10 cellular contexts compared by ENCODE assay signal in genomic region chr3:179149951-179150350, GRCh38. TPM values are rescaled to one million over a fixed set of nuclear protein-coding genes. Genes with fewer than 3 reads are reported as not detected.
DNase-seq lines count a peak whose midpoint lies in the region; ATAC-seq, FAIRE-seq and TF ChIP-seq lines count a peak whose summit lies in the region.
"Had no signal": no experiment of that assay in that cellular context is flagged by ENCODE, and none has a peak within 500 bp of the region (broad histone marks: within the 10 kb centered on the region; RNA-seq: fewer than 3 reads in every experiment).

No MANE protein-coding gene starts in this region.

- ATAC-seq in gastrocnemius medialis (no peak), GM18517 (IDR thresholded peaks at IDR 0.05; ENCODE audit: unreplicated experiment) (no peak)
- ATAC-seq: body of pancreas had no signal

- peaks cover 33% of the 10 kb centered on the region in 2 donors for H3K4me1 ChIP-seq in gastrocnemius medialis

- DNase-seq in SK-N-MC (ENCODE audit: low read depth, low spot score) (no peak), fibroblast of peridontal ligament (ENCODE audit: extremely low read depth) (peak; percentile 15), gastrocnemius medialis (no peak), DMS 273 (lab: John Stamatoyannopoulos, UW; ENCODE audit: unreplicated experiment) (no peak), NCI-H510A (lab: John Stamatoyannopoulos, UW) (no peak), H54 (ENCODE audit: insufficient read length, low spot score) (no peak)
- DNase-seq: NCI-H2081 treated with DMSO at 0.1 percent for 48 hours had no signal

- no peaks in the 10 kb centered on the region for H3K27me3 ChIP-seq in gastrocnemius medialis
- H3K27me3 ChIP-seq: body of pancreas had no signal

- in situ Hi-C loops in gastrocnemius medialis (cut with MboI; ENCODE audit: low sequenced_read_pairs in 4 of 4) = loop anchor here (5.0 to 25.0 kb wide), 5 partner anchors 165 to 462 kb away; partner anchors contain the start of genes ACTL6A (in 1 of the 4), MRPL47 (in 1 of the 4), NDUFB5 (in 1 of the 4) and ZNF639 (in 1 of the 4)

- H3K36me3 ChIP-seq in SK-N-MC (ENCODE audit: insufficient read depth, low read length) (no peaks in the 10 kb centered on the region), gastrocnemius medialis (no peaks in the 10 kb centered on the region)

- TF ChIP-seq POLR2A in gastrocnemius medialis (IDR thresholded peaks at IDR 0.05) = no peak
- TF ChIP-seq POLR2A in H54 (IDR thresholded peaks at IDR 0.05; ENCODE audit: low read depth, low read length) = no peak

- H3K27ac ChIP-seq in SK-N-MC (no peak overlapping the region), gastrocnemius medialis (peak overlapping the region; percentile 93 to 98 (median 94))

- no peak for TF ChIP-seq CTCF in gastrocnemius medialis (IDR thresholded peaks at IDR 0.05 in 4 of 5, conservative IDR thresholded peaks at IDR 0.05 in 1 of 5)

- FAIRE-seq in H54 (lab: Jason Lieb, UNC) = no peak

- H3K9me3 ChIP-seq in SK-N-MC (ENCODE audit: low read depth, low read length) (no peaks in the 10 kb centered on the region), gastrocnemius medialis (no peaks in the 10 kb centered on the region)
- H3K9me3 ChIP-seq: body of pancreas had no signal

- H3K4me3 ChIP-seq in GM08714 (ENCODE audit: low read length) (peak overlapping the region; percentile 100; the same call in 1 of the 2 replicates), SK-N-MC (peak overlapping the region; percentile 99), gastrocnemius medialis (peak overlapping the region; percentile 68 to 96 (median 94))

- intact Hi-C loops in gastrocnemius medialis (cut with DNase I; ENCODE audit: low total_unique reads) = loop anchor here (2.0 to 5.0 kb wide), 5 partner anchors 32 to 452 kb away; partner anchors contain the start of genes ACTL6A, MRPL47, NDUFB5 and ZMAT3

- H3K9ac ChIP-seq in SK-N-MC (ENCODE audit: insufficient read length) = peak overlapping the region; percentile 93

RNA-seq across cellular contexts. Expression of gene PIK3CA, which starts 1.8 kb away (rescaled TPM):
- 10 to 100 TPM; 16.0 to 29.4 (median 23.1) TPM for total RNA-seq in gastrocnemius medialis
